ENCODE assay signal across 8 cellular contexts in genomic region chr10:101467286-101467770, GRCh38.
A peak's percentile ranks its signal among the peaks of the same experiment; 100 is the strongest.
DNase-seq lines count a peak whose midpoint lies in the region; ATAC-seq, FAIRE-seq and TF ChIP-seq lines count a peak whose summit lies in the region.

No MANE protein-coding gene starts in this region.

- no peak for TF ChIP-seq EP300 in tibial nerve (IDR thresholded peaks at IDR 0.05)

- ATAC-seq in left colon (peak; percentile 97), HG03108 (IDR thresholded peaks at IDR 0.05; ENCODE audit: unreplicated experiment) (no peak)

- TF ChIP-seq CTCF in AG04449 (IDR thresholded peaks at IDR 0.05; ENCODE audit: insufficient read depth, low read length, missing control alignments): peak; percentile 85
- peak; percentile 86 for TF ChIP-seq CTCF in GM10266 (IDR thresholded peaks at IDR 0.05; ENCODE audit: control insufficient read depth, insufficient read depth, low read depth, missing control alignments)
- TF ChIP-seq CTCF in tibial nerve (IDR thresholded peaks at IDR 0.05): peak; percentile 52 to 73 (median 65)

- intact Hi-C loops in left colon (cut with DNase I, micrococcal nuclease): loop anchor here in 1 of 2 donors (10.0 kb wide), 1 partner anchor 253 kb away; no protein-coding TSS in a partner anchor

- CTCF ChIA-PET in AG04449 (lab: Yijun Ruan, JAX): interaction anchor here (0.6 to 7.1 kb wide), 55 partner anchors 8 to 413 kb away, joined by 3 to 118 read pairs (median 4); partner anchors contain the start of gene BTRC

- H3K27ac ChIP-seq in SK-N-MC (no peak overlapping the region), tibial nerve (no peak overlapping the region)

- no peaks in the 10 kb centered on the region for H3K27me3 ChIP-seq in tibial nerve

- no peak for TF ChIP-seq POLR2A in tibial nerve (IDR thresholded peaks at IDR 0.05)

- POLR2A ChIA-PET in AG04449 (lab: Yijun Ruan, JAX): interaction anchor here (1.0 kb wide), 1 partner anchor 23 kb away, joined by 3 read pairs; no protein-coding TSS in a partner anchor

- H3K4me1 ChIP-seq in tibial nerve: peaks cover 0 to 26% (median 4%) of the 10 kb centered on the region in 4 donors

- H3K36me3 ChIP-seq in SK-N-MC (ENCODE audit: insufficient read depth, low read length): no peaks in the 10 kb centered on the region
- no peaks in the 10 kb centered on the region for H3K36me3 ChIP-seq in tibial nerve

- FAIRE-seq in colon (lab: Jason Lieb, UNC): peak; percentile 24

- H3K4me3 ChIP-seq in AG04449 (ENCODE audit: low read depth, low read length): no peak overlapping the region
- peak overlapping the region; percentile 9; the same call in 1 of the 2 replicates for H3K4me3 ChIP-seq in SK-N-MC
- no peak overlapping the region for H3K4me3 ChIP-seq in tibial nerve

- 4 to 5% methylated on average over 3 of the region's 3 CpGs for WGBS in tibial nerve, 2 donors

- H3K9ac ChIP-seq in SK-N-MC (ENCODE audit: insufficient read length): no peak overlapping the region

- H3K9me3 ChIP-seq in SK-N-MC (ENCODE audit: low read depth, low read length) (no peaks in the 10 kb centered on the region), tibial nerve (no peaks in the 10 kb centered on the region)

- DNase-seq in AG04449 (ENCODE audit: low read depth, low spot score): peak; percentile 33
- peak; percentile 61 for DNase-seq in GM10266 (ENCODE audit: extremely low spot score)
- peak; percentile 78 for DNase-seq in NCI-H1105 (lab: John Stamatoyannopoulos, UW)
- DNase-seq in SK-N-MC (ENCODE audit: low read depth, low spot score): no peak
- peak in 1 of 2 donors; percentile 25 for DNase-seq in left colon
- peak in 1 of 2 donors; percentile 42 for DNase-seq in tibial nerve (ENCODE audit: low spot score in 2 of 2)
